ENCODE assay signal across 1 cellular context in the genomic region with DNA sequence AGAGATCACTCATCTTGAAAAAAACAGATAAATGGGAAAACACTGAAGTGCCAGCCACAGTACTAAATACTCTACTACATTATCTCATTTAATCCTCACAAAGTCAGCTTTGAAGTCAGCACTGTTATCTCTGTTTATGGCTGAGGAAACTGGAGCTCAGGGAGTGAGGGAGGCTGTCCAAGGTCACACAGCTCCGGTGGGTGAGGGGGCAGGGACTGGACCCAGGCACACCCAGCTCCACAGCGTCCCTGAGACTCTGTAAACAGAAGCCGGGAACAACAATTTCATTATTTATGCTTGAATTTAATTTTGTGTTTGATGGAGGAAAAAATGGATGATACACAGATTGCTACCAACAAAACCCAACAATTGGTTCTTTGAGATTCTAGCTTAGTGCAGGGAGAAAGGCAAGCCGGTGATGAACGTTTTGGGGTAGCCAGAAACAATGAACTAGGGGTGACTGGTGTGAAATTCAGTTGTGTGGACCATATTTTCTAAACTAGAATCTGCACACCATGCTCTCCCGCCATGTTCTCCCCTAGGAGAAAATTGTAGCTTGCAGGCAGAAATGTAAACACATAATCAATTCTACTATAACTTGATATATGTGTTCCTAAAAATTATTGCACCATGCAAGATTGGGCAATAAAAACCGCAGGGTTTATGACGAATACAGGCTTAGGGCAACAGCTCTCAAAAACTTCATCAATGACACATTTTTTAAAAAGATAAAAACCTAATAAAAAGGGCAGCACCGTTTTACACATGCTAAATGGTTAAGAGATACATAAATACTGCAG.
TF ChIP-seq lines count a peak whose summit lies in the region.

A gene with protein sequence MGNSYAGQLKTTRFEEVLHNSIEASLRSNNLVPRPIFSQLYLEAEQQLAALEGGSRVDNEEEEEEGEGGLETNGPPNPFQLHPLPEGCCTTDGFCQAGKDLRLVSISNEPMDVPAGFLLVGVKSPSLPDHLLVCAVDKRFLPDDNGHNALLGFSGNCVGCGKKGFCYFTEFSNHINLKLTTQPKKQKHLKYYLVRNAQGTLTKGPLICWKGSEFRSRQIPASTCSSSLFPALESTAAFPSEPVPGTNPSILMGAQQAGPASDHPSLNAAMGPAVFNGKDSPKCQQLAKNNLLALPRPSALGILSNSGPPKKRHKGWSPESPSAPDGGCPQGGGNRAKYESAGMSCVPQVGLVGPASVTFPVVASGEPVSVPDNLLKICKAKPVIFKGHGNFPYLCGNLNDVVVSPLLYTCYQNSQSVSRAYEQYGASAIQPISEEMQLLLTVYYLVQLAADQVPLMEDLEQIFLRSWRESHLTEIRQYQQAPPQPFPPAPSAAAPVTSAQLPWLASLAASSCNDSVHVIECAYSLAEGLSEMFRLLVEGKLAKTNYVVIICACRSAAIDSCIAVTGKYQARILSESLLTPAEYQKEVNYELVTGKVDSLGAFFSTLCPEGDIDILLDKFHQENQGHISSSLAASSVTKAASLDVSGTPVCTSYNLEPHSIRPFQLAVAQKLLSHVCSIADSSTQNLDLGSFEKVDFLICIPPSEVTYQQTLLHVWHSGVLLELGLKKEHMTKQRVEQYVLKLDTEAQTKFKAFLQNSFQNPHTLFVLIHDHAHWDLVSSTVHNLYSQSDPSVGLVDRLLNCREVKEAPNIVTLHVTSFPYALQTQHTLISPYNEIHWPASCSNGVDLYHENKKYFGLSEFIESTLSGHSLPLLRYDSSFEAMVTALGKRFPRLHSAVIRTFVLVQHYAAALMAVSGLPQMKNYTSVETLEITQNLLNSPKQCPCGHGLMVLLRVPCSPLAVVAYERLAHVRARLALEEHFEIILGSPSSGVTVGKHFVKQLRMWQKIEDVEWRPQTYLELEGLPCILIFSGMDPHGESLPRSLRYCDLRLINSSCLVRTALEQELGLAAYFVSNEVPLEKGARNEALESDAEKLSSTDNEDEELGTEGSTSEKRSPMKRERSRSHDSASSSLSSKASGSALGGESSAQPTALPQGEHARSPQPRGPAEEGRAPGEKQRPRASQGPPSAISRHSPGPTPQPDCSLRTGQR (N-terminal part only) (plus strand): TSS at position 768 of the 800 bp plus-strand sequence. CDS start 22,570 bp downstream, outside the sequence.

TF ChIP-seq in HepG2, 621 proteins besides CTCF, POLR2A, EP300 and RAD21 (continued from another document and continues in another):
- TF ChIP-seq CREB1 (IDR thresholded peaks at IDR 0.05) (no peak), CREB1 (CRISPR knock-in tag; IDR thresholded peaks at IDR 0.05) (no peak), IKZF4 (CRISPR knock-in tag; IDR thresholded peaks at IDR 0.05; ENCODE audit: borderline replicate concordance, low read depth, not compliant biosample characterization) (no peak), ZNF720 (CRISPR knock-in tag; IDR thresholded peaks at IDR 0.05) (no peak), ZNF383 (CRISPR knock-in tag; IDR thresholded peaks at IDR 0.05; ENCODE audit: borderline replicate concordance) (no peak), ZSCAN22 (CRISPR knock-in tag; IDR thresholded peaks at IDR 0.05) (no peak), ZSCAN20 (CRISPR knock-in tag; IDR thresholded peaks at IDR 0.05; ENCODE audit: borderline replicate concordance) (0 out of 2 replicates have a peak, but pooled peaks have one; percentile 40), ZBTB3 (CRISPR knock-in tag; IDR thresholded peaks at IDR 0.05; ENCODE audit: borderline replicate concordance, low read depth) (peak; percentile 97), RFX5 (IDR thresholded peaks at IDR 0.05; ENCODE audit: low read depth, low read length) (no peak), CREM (IDR thresholded peaks at IDR 0.05) (peak; percentile 67), CREM (CRISPR knock-in tag; IDR thresholded peaks at IDR 0.05) (no peak), ZNF816 (CRISPR knock-in tag; IDR thresholded peaks at IDR 0.05; ENCODE audit: borderline replicate concordance) (0 out of 2 replicates have a peak, but pooled peaks have one; percentile 47), MYC (CRISPR knock-in tag; IDR thresholded peaks at IDR 0.05; ENCODE audit: borderline replicate concordance) (no peak; the same call in 1 of the 2 replicates), ZNF564 (CRISPR knock-in tag; IDR thresholded peaks at IDR 0.05) (no peak), SOX5 (CRISPR knock-in tag; IDR thresholded peaks at IDR 0.05; ENCODE audit: borderline replicate concordance) (peak; percentile 83; the same call in 1 of the 2 replicates), GTF3A (CRISPR knock-in tag; conservative IDR thresholded peaks at IDR 0.05) (no peak), SMAD9 (CRISPR knock-in tag; IDR thresholded peaks at IDR 0.05) (no peak), ARNT2 (CRISPR knock-in tag; IDR thresholded peaks at IDR 0.05; ENCODE audit: low read depth) (peak; percentile 74), ZNF790 (CRISPR knock-in tag; IDR thresholded peaks at IDR 0.05; ENCODE audit: borderline replicate concordance) (no peak), SCMH1 (CRISPR knock-in tag; IDR thresholded peaks at IDR 0.05; ENCODE audit: borderline replicate concordance) (no peak), SYNCRIP (IDR thresholded peaks at IDR 0.05; ENCODE audit: insufficient read depth, low read depth, low read length) (no peak), RARA (CRISPR knock-in tag; IDR thresholded peaks at IDR 0.05) (peak; percentile 71), ZNF256 (CRISPR knock-in tag; conservative IDR thresholded peaks at IDR 0.05) (no peak), SRSF1 (optimal IDR thresholded peaks at IDR 0.05; ENCODE audit: low read depth, low read length) (no peak), NFE2L1 (CRISPR knock-in tag; IDR thresholded peaks at IDR 0.05; ENCODE audit: borderline replicate concordance) (no peak), POGZ (CRISPR knock-in tag; IDR thresholded peaks at IDR 0.05) (peak; percentile 79), KDM5A (IDR thresholded peaks at IDR 0.05; ENCODE audit: borderline replicate concordance, low read length) (no peak)
- TF ChIP-seq, protein P1, sequence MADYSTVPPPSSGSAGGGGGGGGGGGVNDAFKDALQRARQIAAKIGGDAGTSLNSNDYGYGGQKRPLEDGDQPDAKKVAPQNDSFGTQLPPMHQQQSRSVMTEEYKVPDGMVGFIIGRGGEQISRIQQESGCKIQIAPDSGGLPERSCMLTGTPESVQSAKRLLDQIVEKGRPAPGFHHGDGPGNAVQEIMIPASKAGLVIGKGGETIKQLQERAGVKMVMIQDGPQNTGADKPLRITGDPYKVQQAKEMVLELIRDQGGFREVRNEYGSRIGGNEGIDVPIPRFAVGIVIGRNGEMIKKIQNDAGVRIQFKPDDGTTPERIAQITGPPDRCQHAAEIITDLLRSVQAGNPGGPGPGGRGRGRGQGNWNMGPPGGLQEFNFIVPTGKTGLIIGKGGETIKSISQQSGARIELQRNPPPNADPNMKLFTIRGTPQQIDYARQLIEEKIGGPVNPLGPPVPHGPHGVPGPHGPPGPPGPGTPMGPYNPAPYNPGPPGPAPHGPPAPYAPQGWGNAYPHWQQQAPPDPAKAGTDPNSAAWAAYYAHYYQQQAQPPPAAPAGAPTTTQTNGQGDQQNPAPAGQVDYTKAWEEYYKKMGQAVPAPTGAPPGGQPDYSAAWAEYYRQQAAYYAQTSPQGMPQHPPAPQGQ (CRISPR knock-in tag; IDR thresholded peaks at IDR 0.05; ENCODE audit: borderline replicate concordance) = no peak
- TF ChIP-seq, protein P2, sequence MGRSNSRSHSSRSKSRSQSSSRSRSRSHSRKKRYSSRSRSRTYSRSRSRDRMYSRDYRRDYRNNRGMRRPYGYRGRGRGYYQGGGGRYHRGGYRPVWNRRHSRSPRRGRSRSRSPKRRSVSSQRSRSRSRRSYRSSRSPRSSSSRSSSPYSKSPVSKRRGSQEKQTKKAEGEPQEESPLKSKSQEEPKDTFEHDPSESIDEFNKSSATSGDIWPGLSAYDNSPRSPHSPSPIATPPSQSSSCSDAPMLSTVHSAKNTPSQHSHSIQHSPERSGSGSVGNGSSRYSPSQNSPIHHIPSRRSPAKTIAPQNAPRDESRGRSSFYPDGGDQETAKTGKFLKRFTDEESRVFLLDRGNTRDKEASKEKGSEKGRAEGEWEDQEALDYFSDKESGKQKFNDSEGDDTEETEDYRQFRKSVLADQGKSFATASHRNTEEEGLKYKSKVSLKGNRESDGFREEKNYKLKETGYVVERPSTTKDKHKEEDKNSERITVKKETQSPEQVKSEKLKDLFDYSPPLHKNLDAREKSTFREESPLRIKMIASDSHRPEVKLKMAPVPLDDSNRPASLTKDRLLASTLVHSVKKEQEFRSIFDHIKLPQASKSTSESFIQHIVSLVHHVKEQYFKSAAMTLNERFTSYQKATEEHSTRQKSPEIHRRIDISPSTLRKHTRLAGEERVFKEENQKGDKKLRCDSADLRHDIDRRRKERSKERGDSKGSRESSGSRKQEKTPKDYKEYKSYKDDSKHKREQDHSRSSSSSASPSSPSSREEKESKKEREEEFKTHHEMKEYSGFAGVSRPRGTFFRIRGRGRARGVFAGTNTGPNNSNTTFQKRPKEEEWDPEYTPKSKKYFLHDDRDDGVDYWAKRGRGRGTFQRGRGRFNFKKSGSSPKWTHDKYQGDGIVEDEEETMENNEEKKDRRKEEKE (IDR thresholded peaks at IDR 0.05) = no peak
- TF ChIP-seq, protein P3, sequence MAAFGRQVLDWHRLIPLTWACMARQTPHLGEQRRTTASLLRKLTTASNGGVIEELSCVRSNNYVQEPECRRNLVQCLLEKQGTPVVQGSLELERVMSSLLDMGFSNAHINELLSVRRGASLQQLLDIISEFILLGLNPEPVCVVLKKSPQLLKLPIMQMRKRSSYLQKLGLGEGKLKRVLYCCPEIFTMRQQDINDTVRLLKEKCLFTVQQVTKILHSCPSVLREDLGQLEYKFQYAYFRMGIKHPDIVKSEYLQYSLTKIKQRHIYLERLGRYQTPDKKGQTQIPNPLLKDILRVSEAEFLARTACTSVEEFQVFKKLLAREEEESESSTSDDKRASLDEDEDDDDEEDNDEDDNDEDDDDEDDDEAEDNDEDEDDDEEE (CRISPR knock-in tag; IDR thresholded peaks at IDR 0.05) = no peak
- TF ChIP-seq, protein P4, sequence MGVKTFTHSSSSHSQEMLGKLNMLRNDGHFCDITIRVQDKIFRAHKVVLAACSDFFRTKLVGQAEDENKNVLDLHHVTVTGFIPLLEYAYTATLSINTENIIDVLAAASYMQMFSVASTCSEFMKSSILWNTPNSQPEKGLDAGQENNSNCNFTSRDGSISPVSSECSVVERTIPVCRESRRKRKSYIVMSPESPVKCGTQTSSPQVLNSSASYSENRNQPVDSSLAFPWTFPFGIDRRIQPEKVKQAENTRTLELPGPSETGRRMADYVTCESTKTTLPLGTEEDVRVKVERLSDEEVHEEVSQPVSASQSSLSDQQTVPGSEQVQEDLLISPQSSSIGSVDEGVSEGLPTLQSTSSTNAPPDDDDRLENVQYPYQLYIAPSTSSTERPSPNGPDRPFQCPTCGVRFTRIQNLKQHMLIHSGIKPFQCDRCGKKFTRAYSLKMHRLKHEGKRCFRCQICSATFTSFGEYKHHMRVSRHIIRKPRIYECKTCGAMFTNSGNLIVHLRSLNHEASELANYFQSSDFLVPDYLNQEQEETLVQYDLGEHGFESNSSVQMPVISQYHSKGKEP (CRISPR knock-in tag; IDR thresholded peaks at IDR 0.05) = no peak
- TF ChIP-seq, protein P5, sequence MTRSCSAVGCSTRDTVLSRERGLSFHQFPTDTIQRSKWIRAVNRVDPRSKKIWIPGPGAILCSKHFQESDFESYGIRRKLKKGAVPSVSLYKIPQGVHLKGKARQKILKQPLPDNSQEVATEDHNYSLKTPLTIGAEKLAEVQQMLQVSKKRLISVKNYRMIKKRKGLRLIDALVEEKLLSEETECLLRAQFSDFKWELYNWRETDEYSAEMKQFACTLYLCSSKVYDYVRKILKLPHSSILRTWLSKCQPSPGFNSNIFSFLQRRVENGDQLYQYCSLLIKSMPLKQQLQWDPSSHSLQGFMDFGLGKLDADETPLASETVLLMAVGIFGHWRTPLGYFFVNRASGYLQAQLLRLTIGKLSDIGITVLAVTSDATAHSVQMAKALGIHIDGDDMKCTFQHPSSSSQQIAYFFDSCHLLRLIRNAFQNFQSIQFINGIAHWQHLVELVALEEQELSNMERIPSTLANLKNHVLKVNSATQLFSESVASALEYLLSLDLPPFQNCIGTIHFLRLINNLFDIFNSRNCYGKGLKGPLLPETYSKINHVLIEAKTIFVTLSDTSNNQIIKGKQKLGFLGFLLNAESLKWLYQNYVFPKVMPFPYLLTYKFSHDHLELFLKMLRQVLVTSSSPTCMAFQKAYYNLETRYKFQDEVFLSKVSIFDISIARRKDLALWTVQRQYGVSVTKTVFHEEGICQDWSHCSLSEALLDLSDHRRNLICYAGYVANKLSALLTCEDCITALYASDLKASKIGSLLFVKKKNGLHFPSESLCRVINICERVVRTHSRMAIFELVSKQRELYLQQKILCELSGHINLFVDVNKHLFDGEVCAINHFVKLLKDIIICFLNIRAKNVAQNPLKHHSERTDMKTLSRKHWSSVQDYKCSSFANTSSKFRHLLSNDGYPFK (CRISPR knock-in tag; IDR thresholded peaks at IDR 0.05; ENCODE audit: borderline replicate concordance) = no peak
- TF ChIP-seq, protein P6, sequence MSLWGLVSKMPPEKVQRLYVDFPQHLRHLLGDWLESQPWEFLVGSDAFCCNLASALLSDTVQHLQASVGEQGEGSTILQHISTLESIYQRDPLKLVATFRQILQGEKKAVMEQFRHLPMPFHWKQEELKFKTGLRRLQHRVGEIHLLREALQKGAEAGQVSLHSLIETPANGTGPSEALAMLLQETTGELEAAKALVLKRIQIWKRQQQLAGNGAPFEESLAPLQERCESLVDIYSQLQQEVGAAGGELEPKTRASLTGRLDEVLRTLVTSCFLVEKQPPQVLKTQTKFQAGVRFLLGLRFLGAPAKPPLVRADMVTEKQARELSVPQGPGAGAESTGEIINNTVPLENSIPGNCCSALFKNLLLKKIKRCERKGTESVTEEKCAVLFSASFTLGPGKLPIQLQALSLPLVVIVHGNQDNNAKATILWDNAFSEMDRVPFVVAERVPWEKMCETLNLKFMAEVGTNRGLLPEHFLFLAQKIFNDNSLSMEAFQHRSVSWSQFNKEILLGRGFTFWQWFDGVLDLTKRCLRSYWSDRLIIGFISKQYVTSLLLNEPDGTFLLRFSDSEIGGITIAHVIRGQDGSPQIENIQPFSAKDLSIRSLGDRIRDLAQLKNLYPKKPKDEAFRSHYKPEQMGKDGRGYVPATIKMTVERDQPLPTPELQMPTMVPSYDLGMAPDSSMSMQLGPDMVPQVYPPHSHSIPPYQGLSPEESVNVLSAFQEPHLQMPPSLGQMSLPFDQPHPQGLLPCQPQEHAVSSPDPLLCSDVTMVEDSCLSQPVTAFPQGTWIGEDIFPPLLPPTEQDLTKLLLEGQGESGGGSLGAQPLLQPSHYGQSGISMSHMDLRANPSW (CRISPR knock-in tag; IDR thresholded peaks at IDR 0.05; ENCODE audit: borderline replicate concordance) = peak; percentile 71; the same call in 1 of the 2 replicates
- TF ChIP-seq, protein P7, sequence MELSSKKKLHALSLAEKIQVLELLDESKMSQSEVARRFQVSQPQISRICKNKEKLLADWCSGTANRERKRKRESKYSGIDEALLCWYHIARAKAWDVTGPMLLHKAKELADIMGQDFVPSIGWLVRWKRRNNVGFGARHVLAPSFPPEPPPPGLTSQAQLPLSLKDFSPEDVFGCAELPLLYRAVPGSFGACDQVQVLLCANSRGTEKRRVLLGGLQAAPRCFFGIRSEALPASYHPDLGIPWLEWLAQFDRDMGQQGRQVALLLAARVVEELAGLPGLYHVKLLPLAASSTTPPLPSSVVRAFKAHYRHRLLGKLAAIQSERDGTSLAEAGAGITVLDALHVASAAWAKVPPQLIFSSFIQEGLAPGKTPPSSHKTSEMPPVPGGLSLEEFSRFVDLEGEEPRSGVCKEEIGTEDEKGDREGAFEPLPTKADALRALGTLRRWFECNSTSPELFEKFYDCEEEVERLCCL (CRISPR knock-in tag; IDR thresholded peaks at IDR 0.05; ENCODE audit: borderline replicate concordance) = no peak
